ENCODE assay signal across 19 cellular contexts in genomic region chr6:14520536-14520935, GRCh38.
"Had no signal": no experiment of that assay in that cellular context is flagged by ENCODE, and none has a peak within 500 bp of the region (broad histone marks: within the 10 kb centered on the region; RNA-seq: fewer than 3 reads in every experiment).

No MANE protein-coding gene starts in this region.

- H3K4me3 ChIP-seq: dorsolateral prefrontal cortex, esophagus muscularis mucosa, gastroesophageal sphincter, pancreas, tibial artery, upper lobe of left lung, uterus had no signal

- H3K9me3 ChIP-seq: esophagus muscularis mucosa, gastroesophageal sphincter, pancreas, tibial artery, upper lobe of left lung, uterus had no signal

- DNase-seq: cortex of kidney; dorsolateral prefrontal cortex; effector CD8-positive, alpha-beta T cell; glutamatergic neuron; left colon; left ventricle myocardium superior; occipital lobe; pancreas; right cardiac atrium; stimulated activated CD4-positive, alpha-beta T cell treated with anti-CD3 and anti-CD28 coated beads, Interleukin-4, amount 100 ng/mL, for 24 hours; tibial artery; upper lobe of left lung; uterus had no signal

- H3K4me1 Mint-ChIP-seq: stimulated activated memory B cell treated with anti-CD40 and anti-IgM and Interleukin-4, amounts not matched to agents 10 μg/mL and 1 μg/mL and 100 μg/mL, for 72 hours had no signal

- H3K36me3 Mint-ChIP-seq: stimulated activated memory B cell treated with anti-CD40 and anti-IgM and Interleukin-4, amounts not matched to agents 10 μg/mL and 1 μg/mL and 100 μg/mL, for 72 hours had no signal

- H3K27me3 ChIP-seq: dorsolateral prefrontal cortex, esophagus muscularis mucosa, gastroesophageal sphincter, pancreas, tibial artery, upper lobe of left lung, uterus had no signal

- H3K4me3 Mint-ChIP-seq: nephron; stimulated activated memory B cell treated with anti-CD40 and anti-IgM and Interleukin-4, amounts not matched to agents 10 μg/mL and 1 μg/mL and 100 μg/mL, for 72 hours; stimulated activated naive CD8-positive, alpha-beta T cell treated with anti-CD3 and anti-CD28 coated beads, Interleukin-15, Interleukin-2, amounts not matched to agents 100 ng/mL and 50 ng/mL, for 24 hours had no signal

- FAIRE-seq: pancreas had no signal

- H3K4me1 ChIP-seq: pancreas, tibial artery, upper lobe of left lung had no signal

- H3K9me3 Mint-ChIP-seq: nephron had no signal

- H3K27ac ChIP-seq: dorsolateral prefrontal cortex, esophagus muscularis mucosa, gastroesophageal sphincter, pancreas, tibial artery, upper lobe of left lung, uterus had no signal

- H3K36me3 ChIP-seq: esophagus muscularis mucosa, gastroesophageal sphincter, pancreas, tibial artery, upper lobe of left lung, uterus had no signal

- ATAC-seq: gastroesophageal sphincter; left ventricle myocardium superior; pancreas; right cardiac atrium; stimulated activated memory B cell treated with anti-CD40 and anti-IgM and Interleukin-4, amounts not matched to agents 10 μg/mL and 1 μg/mL and 100 μg/mL, for 72 hours had no signal

- H3K27me3 Mint-ChIP-seq: progenitor cell of endocrine pancreas; stimulated activated memory B cell treated with anti-CD40 and anti-IgM and Interleukin-4, amounts not matched to agents 10 μg/mL and 1 μg/mL and 100 μg/mL, for 72 hours; stimulated activated naive CD8-positive, alpha-beta T cell treated with anti-CD3 and anti-CD28 coated beads, Interleukin-15, Interleukin-2, amounts not matched to agents 100 ng/mL and 50 ng/mL, for 24 hours had no signal
